In genomic region chr11:57527056-57527631, GRCh38 we compare ENCODE assay signal across 1 cellular context.
A peak's percentile ranks its signal among the peaks of the same experiment; 100 is the strongest.
TF ChIP-seq lines count a peak whose summit lies in the region.

No MANE protein-coding gene starts in this region.

TF ChIP-seq in A549, 52 proteins besides CTCF, POLR2A, EP300 and RAD21:
- TF ChIP-seq RNF2 (IDR thresholded peaks at IDR 0.05; ENCODE audit: borderline replicate concordance, low read depth) (no peak), HEYL (CRISPR knock-in tag; IDR thresholded peaks at IDR 0.05) (no peak), ZFP36 (IDR thresholded peaks at IDR 0.05; ENCODE audit: borderline replicate concordance, partially characterized antibody) (no peak), SMC3 (IDR thresholded peaks at IDR 0.05) (peak; percentile 81), KDM5A (IDR thresholded peaks at IDR 0.05) (peak; percentile 50; the same call in 1 of the 2 replicates), EHMT2 (IDR thresholded peaks at IDR 0.05; ENCODE audit: low read depth) (no peak)
- TF ChIP-seq, protein P1, sequence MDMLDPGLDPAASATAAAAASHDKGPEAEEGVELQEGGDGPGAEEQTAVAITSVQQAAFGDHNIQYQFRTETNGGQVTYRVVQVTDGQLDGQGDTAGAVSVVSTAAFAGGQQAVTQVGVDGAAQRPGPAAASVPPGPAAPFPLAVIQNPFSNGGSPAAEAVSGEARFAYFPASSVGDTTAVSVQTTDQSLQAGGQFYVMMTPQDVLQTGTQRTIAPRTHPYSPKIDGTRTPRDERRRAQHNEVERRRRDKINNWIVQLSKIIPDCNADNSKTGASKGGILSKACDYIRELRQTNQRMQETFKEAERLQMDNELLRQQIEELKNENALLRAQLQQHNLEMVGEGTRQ (IDR thresholded peaks at IDR 0.05), result no peak
